Comparison of ENCODE assay signal across 8 cellular contexts in genomic region chr1:44677201-44677520, GRCh38. TPM values are rescaled to one million over a fixed set of nuclear protein-coding genes. Genes with fewer than 3 reads are reported as not detected.
A peak's percentile ranks its signal among the peaks of the same experiment; 100 is the strongest.
DNase-seq lines count a peak whose midpoint lies in the region; ATAC-seq lines count a peak whose summit lies in the region.

No MANE protein-coding gene starts in this region.

- DNase-seq in ELR (ENCODE audit: low read depth) (peak; percentile 77), Kasumi-1 (lab: John Stamatoyannopoulos, UW) (peak; percentile 59 to 74), astrocyte of the hippocampus (ENCODE audit: low read depth, low spot score) (peak; percentile 50), myocyte (ENCODE audit: low read depth) (peak; percentile 78), COLO668 (lab: John Stamatoyannopoulos, UW; ENCODE audit: unreplicated experiment) (no peak)

- ATAC-seq in GM19328 (IDR thresholded peaks at IDR 0.05; ENCODE audit: unreplicated experiment) = no peak
- ATAC-seq in GM21737 (IDR thresholded peaks at IDR 0.05; ENCODE audit: unreplicated experiment) = no peak
- ATAC-seq in HG03460 (IDR thresholded peaks at IDR 0.05; ENCODE audit: unreplicated experiment) = no peak

RNA-seq across cellular contexts. Expression of gene ARMH1, which starts 2.6 kb away (rescaled TPM):
- total RNA-seq in myocyte = 7.0 and 13.9 TPM in 2 replicates
- 0.78 TPM for polyA plus RNA-seq in myocyte (2012)

RNA-seq across cellular contexts. Expression of gene TMEM53, which starts 2.9 kb away (rescaled TPM):
- 20.8 and 25.5 TPM in 2 replicates for total RNA-seq in myocyte
- polyA plus RNA-seq in myocyte (2012) = 13.6 TPM

RNA-seq across cellular contexts. Expression of gene RNU5D-1, which starts 53.8 kb away (rescaled TPM):
- not detected in 2 replicates for total RNA-seq in myocyte
- not detected for polyA plus RNA-seq in myocyte (2012)
